22 cellular contexts compared by ENCODE assay signal in the genomic region with DNA sequence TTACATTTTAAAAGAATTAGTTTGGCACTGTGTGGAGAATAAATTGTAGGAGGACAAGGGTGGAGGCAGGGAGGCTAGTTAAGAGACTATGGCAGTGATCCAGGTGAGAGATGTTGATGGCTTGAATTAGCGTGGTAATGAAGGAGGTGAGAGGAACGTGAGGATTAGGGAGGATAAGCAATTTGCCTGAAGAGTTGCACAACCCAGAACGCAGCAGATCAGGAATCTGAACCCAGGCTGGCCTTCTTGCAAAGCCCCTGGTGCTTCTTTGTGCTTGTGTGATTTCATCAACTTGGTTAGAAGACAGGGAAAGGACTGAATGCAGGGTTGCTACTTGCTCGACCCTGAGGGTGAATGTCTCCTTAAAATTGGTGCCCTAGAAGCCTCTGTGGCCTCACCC.
"Had no signal": no experiment of that assay in that cellular context is flagged by ENCODE, and none has a peak within 500 bp of the region (broad histone marks: within the 10 kb centered on the region; RNA-seq: fewer than 3 reads in every experiment).

No MANE protein-coding gene starts in this region.

- H3K36me3 ChIP-seq: esophagus muscularis mucosa, gastroesophageal sphincter, left ventricle myocardium inferior, neutrophil, sigmoid colon, thoracic aorta, transverse colon had no signal

- H3K9me3 ChIP-seq: esophagus muscularis mucosa, gastroesophageal sphincter, left ventricle myocardium inferior, neutrophil, sigmoid colon, stomach, thoracic aorta, transverse colon had no signal

- DNase-seq: effector memory CD8-positive, alpha-beta T cell; foreskin fibroblast; glutamatergic neuron; immature natural killer cell; kidney; left cardiac atrium; left ventricle myocardium inferior; mesenchymal stem cell; naive B cell; nephron progenitor cell; sigmoid colon; stimulated activated naive CD4-positive, alpha-beta T cell; stomach; substantia nigra; transverse colon had no signal

- H3K27ac ChIP-seq: epithelial cell of prostate, esophagus muscularis mucosa, gastroesophageal sphincter, left ventricle myocardium inferior, neutrophil, sigmoid colon, skin epidermis, stomach, thoracic aorta, transverse colon had no signal

- ATAC-seq: effector memory CD8-positive, alpha-beta T cell; gastroesophageal sphincter; left cardiac atrium had no signal

- H3K4me3 ChIP-seq: esophagus muscularis mucosa, gastroesophageal sphincter, left ventricle myocardium inferior, lung, sigmoid colon, skin epidermis, stomach, thoracic aorta, transverse colon had no signal

- H3K27me3 ChIP-seq: esophagus muscularis mucosa, gastroesophageal sphincter, neutrophil, sigmoid colon, stomach, transverse colon had no signal
